33 cellular contexts compared by ENCODE assay signal in genomic region chr3:32093204-32093603, GRCh38.
"Had no signal": no experiment of that assay in that cellular context is flagged by ENCODE, and none has a peak within 500 bp of the region (broad histone marks: within the 10 kb centered on the region; RNA-seq: fewer than 3 reads in every experiment).

No MANE protein-coding gene starts in this region.

- H3K27ac Mint-ChIP-seq: activated B cell treated with CpG ODN at 0.5 μM for 24 hours; activated CD4-positive, alpha-beta memory T cell treated with anti-CD3 and anti-CD28 coated beads, Interleukin-2, amount 10 ng/mL, durations not matched to agents 7 days and 5 days; activated CD4-positive, alpha-beta T cell treated with anti-CD3 and anti-CD28 coated beads, Interleukin-2, amount 10 ng/mL, durations not matched to agents 7 days and 5 days; activated CD8-positive, alpha-beta memory T cell treated with anti-CD3 and anti-CD28 coated beads, Interleukin-2, amount 10 ng/mL, durations not matched to agents 7 days and 5 days; activated CD8-positive, alpha-beta T cell treated with anti-CD3 and anti-CD28 coated beads, Interleukin-2, amount 10 ng/mL, durations not matched to agents 7 days and 5 days; activated naive CD4-positive, alpha-beta T cell treated with anti-CD3 and anti-CD28 coated beads for 36 hours; activated naive CD8-positive, alpha-beta T cell treated with anti-CD3 and anti-CD28 coated beads for 36 hours; activated T-cell treated with anti-CD3 and anti-CD28 coated beads, Interleukin-2, amount 50 U/mL, for 24 hours; activated T-helper 2 cell treated with anti-CD3 and anti-CD28 coated beads, Interferon-gamma antibody, Interleukin-2, Interleukin-4, amounts not matched to agents 10 μg/mL and 5 μg/mL and 100 μg/mL, durations not matched to agents 14 hours and 24 hours and 36 hours; T-cell; T-helper 2 cell treated with Interferon-gamma antibody and Interleukin-4, amounts not matched to agents 5 μg/mL and 100 μg/mL, for 36 hours had no signal

- H3K36me3 Mint-ChIP-seq: activated CD8-positive, alpha-beta memory T cell treated with anti-CD3 and anti-CD28 coated beads, Interleukin-2, amount 10 ng/mL, durations not matched to agents 7 days and 5 days; activated naive CD8-positive, alpha-beta T cell treated with anti-CD3 and anti-CD28 coated beads for 36 hours had no signal

- DNase-seq: activated B cell treated with CpG ODN at 0.5 μM for 24 hours; activated CD4-positive, alpha-beta memory T cell treated with anti-CD3 and anti-CD28 coated beads, Interleukin-2, amount 10 ng/mL, durations not matched to agents 7 days and 5 days; activated CD4-positive, alpha-beta T cell treated with anti-CD3 and anti-CD28 coated beads for 4 hours; activated CD4-positive, alpha-beta T cell treated with anti-CD3 and anti-CD28 coated beads, Interleukin-2, amount 10 ng/mL, durations not matched to agents 7 days and 5 days; activated CD4-positive, alpha-beta T cell treated with anti-CD3 and anti-CD28 coated beads, Interleukin-2, amount 50 U/mL, for 48 hours; activated CD4-positive, CD25-positive, alpha-beta regulatory T cell treated with anti-CD3 and anti-CD28 coated beads, Interleukin-2, amount 50 U/mL, for 72 hours; activated CD8-positive, alpha-beta memory T cell treated with anti-CD3 and anti-CD28 coated beads for 24 hours; activated CD8-positive, alpha-beta memory T cell treated with anti-CD3 and anti-CD28 coated beads, Interleukin-2, amount 10 ng/mL, durations not matched to agents 7 days and 5 days; activated CD8-positive, alpha-beta memory T cell treated with anti-CD3 and anti-CD28 coated beads, Interleukin-2, amount 50 U/mL, for 48 hours; activated CD8-positive, alpha-beta T cell treated with anti-CD3 and anti-CD28 coated beads, Interleukin-2, amount 10 ng/mL, durations not matched to agents 7 days and 5 days; activated effector memory CD4-positive, alpha-beta T cell treated with anti-CD3 and anti-CD28 coated beads, Interleukin-2, amount 50 U/mL, for 16 hours; activated gamma-delta T cell treated with Interleukin-2 at 50 U/mL for 16 hours; activated naive CD4-positive, alpha-beta T cell; activated naive CD4-positive, alpha-beta T cell treated with anti-CD3 and anti-CD28 coated beads for 36 hours; activated naive CD4-positive, alpha-beta T cell treated with anti-CD3 and anti-CD28 coated beads, Interleukin-2, amount 50 U/mL, for 16 hours; activated naive CD8-positive, alpha-beta T cell treated with anti-CD3 and anti-CD28 coated beads for 36 hours; activated T-cell treated with anti-CD3 and anti-CD28 coated beads, Interleukin-2, amount 50 U/mL, for 24 hours; activated T-cell treated with anti-CD3 and anti-CD28 coated beads, Interleukin-2, amount 50 U/mL, for 48 hours; adrenal gland; amniotic stem cell; aorta; body of pancreas; brain microvascular endothelial cell; central memory CD4-positive, alpha-beta T cell; T-cell; T-helper 2 cell; T-helper 9 cell had no signal

- H3K9me3 Mint-ChIP-seq: activated naive CD4-positive, alpha-beta T cell treated with anti-CD3 and anti-CD28 coated beads for 36 hours; T-helper 2 cell treated with Interferon-gamma antibody and Interleukin-4, amounts not matched to agents 5 μg/mL and 100 μg/mL, for 36 hours had no signal

- H3K4me1 ChIP-seq: adrenal gland, body of pancreas, breast epithelium had no signal

- H3K27me3 ChIP-seq: adrenal gland, body of pancreas, brain microvascular endothelial cell, breast epithelium had no signal

- FAIRE-seq: astrocyte, TTC549 had no signal

- H3K4me3 Mint-ChIP-seq: activated B cell treated with CpG ODN at 0.5 μM for 24 hours; activated CD4-positive, alpha-beta memory T cell treated with anti-CD3 and anti-CD28 coated beads, Interleukin-2, amount 10 ng/mL, durations not matched to agents 7 days and 5 days; activated CD4-positive, alpha-beta T cell treated with anti-CD3 and anti-CD28 coated beads, Interleukin-2, amount 10 ng/mL, durations not matched to agents 7 days and 5 days; activated CD8-positive, alpha-beta memory T cell treated with anti-CD3 and anti-CD28 coated beads, Interleukin-2, amount 10 ng/mL, durations not matched to agents 7 days and 5 days; activated CD8-positive, alpha-beta T cell treated with anti-CD3 and anti-CD28 coated beads, Interleukin-2, amount 10 ng/mL, durations not matched to agents 7 days and 5 days; activated naive CD4-positive, alpha-beta T cell treated with anti-CD3 and anti-CD28 coated beads for 36 hours; activated naive CD8-positive, alpha-beta T cell treated with anti-CD3 and anti-CD28 coated beads for 36 hours; activated T-cell treated with anti-CD3 and anti-CD28 coated beads, Interleukin-2, amount 50 U/mL, for 24 hours; T-cell; T-helper 2 cell treated with Interferon-gamma antibody and Interleukin-4, amounts not matched to agents 5 μg/mL and 100 μg/mL, for 36 hours had no signal

- H3K4me3 ChIP-seq: adrenal gland, body of pancreas, breast epithelium had no signal

- H3K27ac ChIP-seq: adrenal gland, body of pancreas, brain microvascular endothelial cell, breast epithelium, VCaP had no signal

- H3K27me3 Mint-ChIP-seq: activated B cell treated with CpG ODN at 0.5 μM for 24 hours had no signal

- H3K9me3 ChIP-seq: adrenal gland, body of pancreas, breast epithelium had no signal

- ATAC-seq: activated CD8-positive, alpha-beta memory T cell treated with anti-CD3 and anti-CD28 coated beads, Interleukin-2, amount 10 ng/mL, durations not matched to agents 7 days and 5 days; activated CD8-positive, alpha-beta T cell treated with anti-CD3 and anti-CD28 coated beads, Interleukin-2, amount 10 ng/mL, durations not matched to agents 7 days and 5 days; body of pancreas; T-cell had no signal

- H3K36me3 ChIP-seq: adrenal gland, brain microvascular endothelial cell, breast epithelium had no signal
